ENCODE assay signal across 11 cellular contexts in the genomic region with DNA sequence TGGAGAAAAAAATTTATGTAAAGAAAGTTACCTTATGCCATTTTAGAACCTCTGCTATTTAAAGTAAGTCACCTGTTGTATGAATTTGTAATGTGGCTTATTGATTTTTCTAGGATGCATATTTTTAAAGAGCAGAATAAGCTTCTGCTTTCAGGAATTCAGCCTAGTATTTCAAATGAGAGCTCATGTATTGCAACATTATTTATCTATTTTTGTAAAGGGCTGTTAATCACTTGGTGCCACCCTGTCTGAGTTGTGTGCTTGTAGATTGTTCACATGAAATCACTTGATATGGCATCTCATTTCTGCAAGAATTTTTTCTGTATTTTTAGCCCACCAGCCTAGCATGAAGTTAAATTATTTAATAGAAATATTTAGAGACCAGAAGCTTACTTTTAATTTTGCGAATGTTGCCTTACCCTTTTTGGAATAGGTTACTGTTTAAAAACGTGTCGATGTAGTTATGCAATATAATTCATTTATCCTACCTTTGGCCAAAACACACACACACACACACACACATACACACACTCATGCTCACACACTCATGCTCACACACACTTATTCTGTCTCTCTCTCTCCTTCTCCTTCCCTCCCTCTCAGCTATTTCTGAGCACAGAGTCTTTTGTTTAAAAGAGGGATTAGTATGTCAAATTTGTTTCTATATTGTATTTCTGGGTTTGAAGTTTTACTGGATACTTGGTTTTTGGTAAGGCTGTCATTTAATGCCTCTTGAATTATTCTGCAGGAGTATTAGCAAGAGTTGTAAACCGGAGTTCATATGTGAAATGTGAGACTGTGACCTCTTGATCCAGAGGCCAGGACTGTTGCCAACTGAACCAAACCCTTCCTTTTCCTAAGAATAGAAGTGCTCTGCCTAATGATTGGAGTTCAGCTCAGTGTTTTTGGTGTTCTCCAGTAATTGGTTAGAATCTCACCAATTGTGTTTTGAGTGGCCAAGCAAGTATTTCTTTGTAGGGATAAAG. TPM values are rescaled to one million over a fixed set of nuclear protein-coding genes. Genes with fewer than 3 reads are reported as not detected.
A peak's percentile ranks its signal among the peaks of the same experiment; 100 is the strongest.
DNase-seq lines count a peak whose midpoint lies in the region; ATAC-seq and TF ChIP-seq lines count a peak whose summit lies in the region.
"Had no signal": no experiment of that assay in that cellular context is flagged by ENCODE, and none has a peak within 500 bp of the region (broad histone marks: within the 10 kb centered on the region; RNA-seq: fewer than 3 reads in every experiment).

No MANE protein-coding gene starts in this region.

- no peaks in the 10 kb centered on the region for H3K36me3 Mint-ChIP-seq in immature natural killer cell

- no peaks in the 10 kb centered on the region for H3K4me1 Mint-ChIP-seq in immature natural killer cell

- H3K27me3 Mint-ChIP-seq in immature natural killer cell (ENCODE audit: low read depth in 3 of 3) = peaks cover 0 to 7% (median 2%) of the 10 kb centered on the region in 3 donors

- TF ChIP-seq CTCF in choroid plexus epithelial cell (conservative IDR thresholded peaks at IDR 0.05; ENCODE audit: low read depth, low read length) (no peak), left lung (IDR thresholded peaks at IDR 0.05) (no peak), thoracic aorta (IDR thresholded peaks at IDR 0.05) (no peak)

- DNase-seq in LHCN-M2 (ENCODE audit: low read depth) (peak; percentile 85), choroid plexus epithelial cell (ENCODE audit: low read depth) (peak; percentile 78), left lung (no peak), thoracic aorta (ENCODE audit: low spot score) (no peak), GDM1 (lab: John Stamatoyannopoulos, UW) (no peak), immature natural killer cell (no peak)
- no peak for DNase-seq in activated CD4-positive, alpha-beta T cell treated with anti-CD3 and anti-CD28 coated beads for 4 hours
- DNase-seq: GF-D8, NCI-H2081 treated with DMSO at 0.1 percent for 48 hours, T-helper 1 cell had no signal

- H3K9me3 Mint-ChIP-seq in immature natural killer cell = peaks cover 0 to 7% (median 0%) of the 10 kb centered on the region in 6 donors

- H3K27me3 ChIP-seq in left lung (no peaks in the 10 kb centered on the region), thoracic aorta (replicated peaks; ENCODE audit: insufficient read depth) (no peaks in the 10 kb centered on the region)

- H3K9me3 ChIP-seq in left lung = no peaks in the 10 kb centered on the region
- H3K9me3 ChIP-seq in thoracic aorta = no peaks in the 10 kb centered on the region

- peak overlapping the region in 1 of 2 donors; percentile 49 for H3K27ac ChIP-seq in left lung
- H3K27ac ChIP-seq in thoracic aorta = peak overlapping the region; percentile 73 to 84

- H3K36me3 ChIP-seq in left lung = no peaks in the 10 kb centered on the region
- no peaks in the 10 kb centered on the region for H3K36me3 ChIP-seq in thoracic aorta

- H3K27ac Mint-ChIP-seq in immature natural killer cell = no peak overlapping the region

- H3K4me3 ChIP-seq in choroid plexus epithelial cell (ENCODE audit: low read depth, low read length) (no peak overlapping the region), left lung (no peak overlapping the region), thoracic aorta (peak overlapping the region; percentile 39)

- H3K4me1 ChIP-seq in left lung (peaks cover 15 to 26% of the 10 kb centered on the region in 2 donors), thoracic aorta (ENCODE audit: control insufficient read depth in 1 of 2, low read depth in 2 of 2) (peaks cover 48 to 95% of the 10 kb centered on the region in 2 donors)

- intact Hi-C loops in left lung (cut with DNase I) = no loop called here

- H3K4me3 Mint-ChIP-seq in immature natural killer cell = no peak overlapping the region

- ATAC-seq in left lung (peak; percentile 74), thoracic aorta (ENCODE audit: insufficient number of reproducible peaks, low FRiP score, low read depth) (peak; percentile 50), GM21825 (IDR thresholded peaks at IDR 0.05; ENCODE audit: unreplicated experiment) (no peak)

RNA-seq across cellular contexts. Expression of gene YAP1, which starts 34.4 kb away (rescaled TPM):
- total RNA-seq in LHCN-M2 (2014; rRNA removed) = 99.4 and 118 TPM in 2 replicates
- 45.9 TPM for polyA plus RNA-seq in LHCN-M2 (2012)
- 100 to 1,000 TPM; 105 to 165 TPM for total RNA-seq in left lung
- 100 to 1,000 TPM; 355 to 434 TPM for total RNA-seq in thoracic aorta
- polyA plus RNA-seq in immature natural killer cell = not detected

Comparison
In these comparisons a context has a peak if more than half of its experiments do, and no peak if none do; other contexts are left out.
1. DNase-seq: peak in LHCN-M2 (single experiment) and choroid plexus epithelial cell (single experiment); none in left lung (0 of 2), thoracic aorta (single experiment), GDM1 (single experiment), activated CD4-positive, alpha-beta T cell treated with anti-CD3 and anti-CD28 coated beads for 4 hours (0 of 2) and immature natural killer cell (0 of 3).